In genomic region chr16:78770353-78771091, GRCh38 we compare ENCODE assay signal across 1 cellular context.
TF ChIP-seq lines count a peak whose summit lies in the region.

No MANE protein-coding gene starts in this region.

TF ChIP-seq in HepG2, 621 proteins besides CTCF, POLR2A, EP300 and RAD21 (continued from another document and continues in another):
- TF ChIP-seq BCL3 (CRISPR knock-in tag; IDR thresholded peaks at IDR 0.05) (peak; percentile 20; the same call in 1 of the 2 replicates), ASH2L (IDR thresholded peaks at IDR 0.05; ENCODE audit: insufficient read length, low read depth, low read length) (no peak), MIER2 (CRISPR knock-in tag; IDR thresholded peaks at IDR 0.05) (peak; percentile 46; the same call in 1 of the 2 replicates), THAP9 (CRISPR knock-in tag; IDR thresholded peaks at IDR 0.05; ENCODE audit: borderline replicate concordance) (peak; percentile 34; the same call in 1 of the 2 replicates), ETS1 (CRISPR knock-in tag; IDR thresholded peaks at IDR 0.05) (no peak), ZFP90 (CRISPR knock-in tag; IDR thresholded peaks at IDR 0.05; ENCODE audit: borderline replicate concordance) (0 out of 2 replicates have a peak, but pooled peaks have one; percentile 52), RNF2 (conservative IDR thresholded peaks at IDR 0.05; ENCODE audit: low read depth) (no peak), CERS6 (CRISPR knock-in tag; IDR thresholded peaks at IDR 0.05) (no peak), ZNF484 (CRISPR knock-in tag; IDR thresholded peaks at IDR 0.05; ENCODE audit: borderline replicate concordance, low read depth) (no peak), RXRA (CRISPR knock-in tag; IDR thresholded peaks at IDR 0.05) (0 out of 2 replicates have a peak, but pooled peaks have one; percentile 32), ZNF350 (CRISPR knock-in tag; IDR thresholded peaks at IDR 0.05; ENCODE audit: borderline replicate concordance, low read depth) (peak; percentile 58; the same call in 1 of the 2 replicates), ATF7-NPFF (CRISPR knock-in tag; IDR thresholded peaks at IDR 0.05; ENCODE audit: low read depth) (no peak), ZNF766 (CRISPR knock-in tag; IDR thresholded peaks at IDR 0.05; ENCODE audit: borderline replicate concordance) (no peak; the same call in 1 of the 2 replicates), KAT7 (CRISPR knock-in tag; IDR thresholded peaks at IDR 0.05; ENCODE audit: borderline replicate concordance) (no peak), ZNF431 (CRISPR knock-in tag; IDR thresholded peaks at IDR 0.05; ENCODE audit: borderline replicate concordance, low read depth) (no peak), RXRB (CRISPR knock-in tag; IDR thresholded peaks at IDR 0.05; ENCODE audit: borderline replicate concordance) (0 out of 2 replicates have a peak, but pooled peaks have one; percentile 50), ZBED4 (CRISPR knock-in tag; IDR thresholded peaks at IDR 0.05; ENCODE audit: borderline replicate concordance) (peak; percentile 27; the same call in 1 of the 2 replicates), ATF4 (CRISPR knock-in tag; IDR thresholded peaks at IDR 0.05) (no peak), HMG20A (CRISPR knock-in tag; IDR thresholded peaks at IDR 0.05; ENCODE audit: borderline replicate concordance) (no peak; the same call in 1 of the 2 replicates), MEIS1 (CRISPR knock-in tag; IDR thresholded peaks at IDR 0.05; ENCODE audit: borderline replicate concordance) (no peak), MXI1 (IDR thresholded peaks at IDR 0.05; ENCODE audit: borderline replicate concordance, low read depth, low read length) (0 out of 3 replicates have a peak, but pooled peaks have one; percentile 31), ZNF343 (CRISPR knock-in tag; IDR thresholded peaks at IDR 0.05) (0 out of 2 replicates have a peak, but pooled peaks have one; percentile 31), ZFYVE20 (CRISPR knock-in tag; IDR thresholded peaks at IDR 0.05; ENCODE audit: borderline replicate concordance, low read depth) (no peak), ZNF792 (CRISPR knock-in tag; IDR thresholded peaks at IDR 0.05) (peak; percentile 60; the same call in 1 of the 2 replicates), ZNF280B (CRISPR knock-in tag; IDR thresholded peaks at IDR 0.05; ENCODE audit: borderline replicate concordance) (no peak), PLRG1 (conservative IDR thresholded peaks at IDR 0.05) (no peak), ETV5 (CRISPR knock-in tag; IDR thresholded peaks at IDR 0.05; ENCODE audit: borderline replicate concordance) (0 out of 2 replicates have a peak, but pooled peaks have one; percentile 24), SP1 (IDR thresholded peaks at IDR 0.05) (no peak), SP1 (CRISPR knock-in tag; IDR thresholded peaks at IDR 0.05) (peak; percentile 63), LCORL (IDR thresholded peaks at IDR 0.05) (no peak), LCORL (CRISPR knock-in tag; IDR thresholded peaks at IDR 0.05) (0 out of 2 replicates have a peak, but pooled peaks have one; percentile 50), FOXA3 (CRISPR knock-in tag; IDR thresholded peaks at IDR 0.05) (peak; percentile 55), ZNF362 (CRISPR knock-in tag; IDR thresholded peaks at IDR 0.05; ENCODE audit: borderline replicate concordance) (peak; percentile 49; the same call in 1 of the 2 replicates), ZNF740 (CRISPR knock-in tag; IDR thresholded peaks at IDR 0.05) (no peak), ZBTB37 (CRISPR knock-in tag; IDR thresholded peaks at IDR 0.05) (no peak), FOXK1 (CRISPR knock-in tag; IDR thresholded peaks at IDR 0.05; ENCODE audit: borderline replicate concordance, low read depth) (peak; percentile 43; the same call in 1 of the 2 replicates), SMYD3 (CRISPR knock-in tag; IDR thresholded peaks at IDR 0.05) (no peak), ZFP82 (CRISPR knock-in tag; IDR thresholded peaks at IDR 0.05; ENCODE audit: borderline replicate concordance) (no peak), FOXM1 (CRISPR knock-in tag; IDR thresholded peaks at IDR 0.05) (no peak), ZFP62 (CRISPR knock-in tag; IDR thresholded peaks at IDR 0.05) (no peak), KLF11 (CRISPR knock-in tag; IDR thresholded peaks at IDR 0.05) (peak; percentile 45; the same call in 1 of the 2 replicates), RBM22 (optimal IDR thresholded peaks at IDR 0.05; ENCODE audit: low read length) (no peak), ZNF17 (CRISPR knock-in tag; IDR thresholded peaks at IDR 0.05) (no peak), FOXJ3 (CRISPR knock-in tag; IDR thresholded peaks at IDR 0.05; ENCODE audit: borderline replicate concordance) (peak; percentile 18; the same call in 1 of the 2 replicates), HIVEP1 (CRISPR knock-in tag; IDR thresholded peaks at IDR 0.05) (peak; percentile 63; the same call in 1 of the 2 replicates), NCOR1 (IDR thresholded peaks at IDR 0.05; ENCODE audit: borderline replicate concordance, low read length) (no peak), ZNF784 (CRISPR knock-in tag; IDR thresholded peaks at IDR 0.05; ENCODE audit: borderline replicate concordance) (0 out of 2 replicates have a peak, but pooled peaks have one; percentile 18), TGIF2 (CRISPR knock-in tag; IDR thresholded peaks at IDR 0.05) (no peak), MAFG (CRISPR knock-in tag; IDR thresholded peaks at IDR 0.05) (no peak), MED8 (CRISPR knock-in tag; IDR thresholded peaks at IDR 0.05; ENCODE audit: insufficient replicate concordance) (no peak)
